Comparison of ENCODE assay signal across 1 cellular context in genomic region chr13:59680429-59681024, GRCh38.
TF ChIP-seq lines count a peak whose summit lies in the region.

No MANE protein-coding gene starts in this region.

TF ChIP-seq in WTC11, 78 proteins besides CTCF, POLR2A, EP300 and RAD21 (continued from another document):
- TF ChIP-seq USF2 (CRISPR knock-in tag; IDR thresholded peaks at IDR 0.05) = no peak
- TF ChIP-seq, protein P1, sequence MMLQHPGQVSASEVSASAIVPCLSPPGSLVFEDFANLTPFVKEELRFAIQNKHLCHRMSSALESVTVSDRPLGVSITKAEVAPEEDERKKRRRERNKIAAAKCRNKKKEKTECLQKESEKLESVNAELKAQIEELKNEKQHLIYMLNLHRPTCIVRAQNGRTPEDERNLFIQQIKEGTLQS (CRISPR knock-in tag; conservative IDR thresholded peaks at IDR 0.05) = no peak
- TF ChIP-seq ATF6 (CRISPR knock-in tag; IDR thresholded peaks at IDR 0.05) = no peak
- no peak for TF ChIP-seq ATF2 (CRISPR knock-in tag; IDR thresholded peaks at IDR 0.05; ENCODE audit: borderline replicate concordance, low read depth)
- no peak for TF ChIP-seq ZBTB43 (CRISPR knock-in tag; IDR thresholded peaks at IDR 0.05)
- TF ChIP-seq, protein P2, sequence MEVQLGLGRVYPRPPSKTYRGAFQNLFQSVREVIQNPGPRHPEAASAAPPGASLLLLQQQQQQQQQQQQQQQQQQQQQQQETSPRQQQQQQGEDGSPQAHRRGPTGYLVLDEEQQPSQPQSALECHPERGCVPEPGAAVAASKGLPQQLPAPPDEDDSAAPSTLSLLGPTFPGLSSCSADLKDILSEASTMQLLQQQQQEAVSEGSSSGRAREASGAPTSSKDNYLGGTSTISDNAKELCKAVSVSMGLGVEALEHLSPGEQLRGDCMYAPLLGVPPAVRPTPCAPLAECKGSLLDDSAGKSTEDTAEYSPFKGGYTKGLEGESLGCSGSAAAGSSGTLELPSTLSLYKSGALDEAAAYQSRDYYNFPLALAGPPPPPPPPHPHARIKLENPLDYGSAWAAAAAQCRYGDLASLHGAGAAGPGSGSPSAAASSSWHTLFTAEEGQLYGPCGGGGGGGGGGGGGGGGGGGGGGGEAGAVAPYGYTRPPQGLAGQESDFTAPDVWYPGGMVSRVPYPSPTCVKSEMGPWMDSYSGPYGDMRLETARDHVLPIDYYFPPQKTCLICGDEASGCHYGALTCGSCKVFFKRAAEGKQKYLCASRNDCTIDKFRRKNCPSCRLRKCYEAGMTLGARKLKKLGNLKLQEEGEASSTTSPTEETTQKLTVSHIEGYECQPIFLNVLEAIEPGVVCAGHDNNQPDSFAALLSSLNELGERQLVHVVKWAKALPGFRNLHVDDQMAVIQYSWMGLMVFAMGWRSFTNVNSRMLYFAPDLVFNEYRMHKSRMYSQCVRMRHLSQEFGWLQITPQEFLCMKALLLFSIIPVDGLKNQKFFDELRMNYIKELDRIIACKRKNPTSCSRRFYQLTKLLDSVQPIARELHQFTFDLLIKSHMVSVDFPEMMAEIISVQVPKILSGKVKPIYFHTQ (CRISPR knock-in tag; IDR thresholded peaks at IDR 0.05) = no peak
- TF ChIP-seq MAX (CRISPR knock-in tag; IDR thresholded peaks at IDR 0.05) = no peak
- TF ChIP-seq IRF2 (CRISPR knock-in tag; IDR thresholded peaks at IDR 0.05; ENCODE audit: borderline replicate concordance, low read depth) = no peak
- no peak for TF ChIP-seq ZNF416 (CRISPR knock-in tag; IDR thresholded peaks at IDR 0.05)
- TF ChIP-seq TCF7 (CRISPR knock-in tag; IDR thresholded peaks at IDR 0.05; ENCODE audit: low read depth) = no peak
- TF ChIP-seq, protein P3, sequence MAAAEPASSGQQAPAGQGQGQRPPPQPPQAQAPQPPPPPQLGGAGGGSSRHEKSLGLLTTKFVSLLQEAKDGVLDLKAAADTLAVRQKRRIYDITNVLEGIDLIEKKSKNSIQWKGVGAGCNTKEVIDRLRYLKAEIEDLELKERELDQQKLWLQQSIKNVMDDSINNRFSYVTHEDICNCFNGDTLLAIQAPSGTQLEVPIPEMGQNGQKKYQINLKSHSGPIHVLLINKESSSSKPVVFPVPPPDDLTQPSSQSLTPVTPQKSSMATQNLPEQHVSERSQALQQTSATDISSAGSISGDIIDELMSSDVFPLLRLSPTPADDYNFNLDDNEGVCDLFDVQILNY (CRISPR knock-in tag; IDR thresholded peaks at IDR 0.05) = no peak
- no peak for TF ChIP-seq TEAD4 (CRISPR knock-in tag; IDR thresholded peaks at IDR 0.05)
- no peak for TF ChIP-seq PRRX2 (CRISPR knock-in tag; IDR thresholded peaks at IDR 0.05)
- no peak for TF ChIP-seq PRDM15 (CRISPR knock-in tag; IDR thresholded peaks at IDR 0.05)
- TF ChIP-seq ESRRA (CRISPR knock-in tag; IDR thresholded peaks at IDR 0.05; ENCODE audit: borderline replicate concordance) = no peak
- TF ChIP-seq MXD4 (CRISPR knock-in tag; IDR thresholded peaks at IDR 0.05; ENCODE audit: borderline replicate concordance) = no peak
